Comparison of ENCODE assay signal across 8 cellular contexts in genomic region chrX:44873415-44874270, GRCh38. TPM values are rescaled to one million over a fixed set of nuclear protein-coding genes. Genes with fewer than 3 reads are reported as not detected.
DNase-seq lines count a peak whose midpoint lies in the region; ATAC-seq, FAIRE-seq and TF ChIP-seq lines count a peak whose summit lies in the region.

No MANE protein-coding gene starts in this region.

- DNase-seq in AG20443 (ENCODE audit: low spot score) (peak; percentile 30), NCI-H1105 treated with DMSO at 0.1 percent for 48 hours (lab: John Stamatoyannopoulos, UW) (peak; percentile 22), colonic mucosa (peak; percentile 62), HepG2 (ENCODE audit: low spot score) (no peak)
- DNase-seq in activated CD4-positive, alpha-beta T cell treated with anti-CD3 and anti-CD28 coated beads, Interleukin-2, amount 10 ng/mL, durations not matched to agents 24 days and 14 days: peak; percentile 83
- DNase-seq in stimulated activated CD4-positive, alpha-beta T cell treated with anti-CD3 and anti-CD28 coated beads, Interleukin-4, amount 100 ng/mL, for 1 hour: peak; percentile 41

- intact Hi-C loops in activated CD4-positive, alpha-beta T cell treated with anti-CD3 and anti-CD28 coated beads, Interleukin-2, amount 10 ng/mL, durations not matched to agents 24 days and 14 days (cut with micrococcal nuclease): loop anchor here (2.0 to 10.0 kb wide), 7 partner anchors 25 to 1964 kb away; partner anchors contain the start of gene RP2
- intact Hi-C loops in colonic mucosa (cut with DNase I): loop anchor here (10.0 kb wide), 1 partner anchor 191 kb away; no protein-coding TSS in a partner anchor
- intact Hi-C loops in HepG2 (cut with micrococcal nuclease; ENCODE audit: unreplicated experiment): loop anchor here (5.0 to 10.0 kb wide), 2 partner anchors 71 to 331 kb away; partner anchors contain the start of gene FUNDC1

- H3K27ac ChIP-seq in colonic mucosa (peak overlapping the region; percentile 99), HepG2 (ENCODE audit: extremely low read length, insufficient read depth, low read length) (peak overlapping the region; percentile 92)

- H3K9me3 ChIP-seq in colonic mucosa (no peaks in the 10 kb centered on the region), HepG2 (ENCODE audit: low read length) (no peaks in the 10 kb centered on the region)

- 0% methylated on average over 6 of the region's 99 CpGs for WGBS in HepG2 (ENCODE audit: low lambda C conversion rate)

- peaks cover 59% of the 10 kb centered on the region for H3K79me2 ChIP-seq in HepG2 (ENCODE audit: insufficient read depth, low read length)

- peaks cover 19% of the 10 kb centered on the region; the same call in 1 of the 2 replicates for H4K20me1 ChIP-seq in HepG2 (ENCODE audit: insufficient read depth, low read length)

- peak overlapping the region; percentile 95 for H3K4me3 Mint-ChIP-seq in activated CD4-positive, alpha-beta T cell treated with anti-CD3 and anti-CD28 coated beads, Interleukin-2, amount 10 ng/mL, durations not matched to agents 24 days and 14 days

- H3K27me3 ChIP-seq in colonic mucosa (no peaks in the 10 kb centered on the region), HepG2 (ENCODE audit: control insufficient read depth in 1 of 2, insufficient read depth in 2 of 2, low read length in 2 of 2) (no peaks in the 10 kb centered on the region; a peak in 1 of 5 replicates)

- no peaks in the 10 kb centered on the region for H3K9me3 Mint-ChIP-seq in activated CD4-positive, alpha-beta T cell treated with anti-CD3 and anti-CD28 coated beads, Interleukin-2, amount 10 ng/mL, durations not matched to agents 24 days and 14 days

- POLR2A ChIA-PET in HepG2 (lab: Yijun Ruan, JAX): interaction anchor here (0.9 to 1.1 kb wide), 7 partner anchors 8 to 331 kb away, joined by 3 to 13 read pairs (median 4); partner anchors contain the start of gene FUNDC1

- H3K36me3 Mint-ChIP-seq in activated CD4-positive, alpha-beta T cell treated with anti-CD3 and anti-CD28 coated beads, Interleukin-2, amount 10 ng/mL, durations not matched to agents 24 days and 14 days (ENCODE audit: low read depth): peaks cover 6% of the 10 kb centered on the region

- peaks cover 6% of the 10 kb centered on the region for H3K4me1 Mint-ChIP-seq in activated CD4-positive, alpha-beta T cell treated with anti-CD3 and anti-CD28 coated beads, Interleukin-2, amount 10 ng/mL, durations not matched to agents 24 days and 14 days

- TF ChIP-seq POLR2A in HepG2 (IDR thresholded peaks at IDR 0.05; ENCODE audit: insufficient read depth in 1 of 2, low read depth in 2 of 2, low read length in 2 of 2): no peak

- H3K4me1 ChIP-seq in colonic mucosa (peaks cover 12% of the 10 kb centered on the region), HepG2 (ENCODE audit: insufficient read depth, low read length) (peaks cover 10% of the 10 kb centered on the region; the same call in 1 of the 2 replicates)

- no peaks in the 10 kb centered on the region for H3K27me3 Mint-ChIP-seq in activated CD4-positive, alpha-beta T cell treated with anti-CD3 and anti-CD28 coated beads, Interleukin-2, amount 10 ng/mL, durations not matched to agents 24 days and 14 days

- CTCF ChIA-PET in HepG2 (lab: Yijun Ruan, JAX; ENCODE audit: low intra/inter-chr PET ratio, low total read pairs): no interaction called here

- peak overlapping the region; percentile 91 to 95 for H3K9ac ChIP-seq in colonic mucosa (ENCODE audit: low read depth in 2 of 2, low read length in 2 of 2)
- peak overlapping the region; percentile 87 for H3K9ac ChIP-seq in HepG2 (ENCODE audit: insufficient read depth, low read depth, low read length)

- in situ Hi-C loops in HepG2 (cut with HindIII; ENCODE audit: extremely low pct_ligation_motif_present, low pct_unique_long_range_greater_than_20kb): no loop called here

- H3K36me3 ChIP-seq in colonic mucosa (no peaks in the 10 kb centered on the region), HepG2 (replicated peaks in 1 of 2; ENCODE audit: control insufficient read depth in 1 of 2, insufficient read depth in 2 of 2, low read length in 2 of 2) (no peaks in the 10 kb centered on the region)

- TF ChIP-seq CTCF in colonic mucosa (IDR thresholded peaks at IDR 0.05) (no peak), HepG2 (CRISPR knock-in tag; IDR thresholded peaks at IDR 0.05) (no peak)

- no peak for TF ChIP-seq RAD21 in HepG2 (CRISPR knock-in tag; IDR thresholded peaks at IDR 0.05)

- peak; percentile 17 for ATAC-seq in GM19324 (IDR thresholded peaks at IDR 0.05; ENCODE audit: low FRiP score, unreplicated experiment)
- ATAC-seq in HepG2: peak; percentile 7; the same call in 2 of the 3 replicates
- ATAC-seq in GM21786 (IDR thresholded peaks at IDR 0.05; ENCODE audit: unreplicated experiment): no peak

- H3K27ac Mint-ChIP-seq in activated CD4-positive, alpha-beta T cell treated with anti-CD3 and anti-CD28 coated beads, Interleukin-2, amount 10 ng/mL, durations not matched to agents 24 days and 14 days: peak overlapping the region; percentile 99

- no peak for TF ChIP-seq EP300 in HepG2 (IDR thresholded peaks at IDR 0.05; ENCODE audit: low read depth in 2 of 2, low read length in 2 of 2)
- TF ChIP-seq EP300 in HepG2 (CRISPR knock-in tag; IDR thresholded peaks at IDR 0.05; ENCODE audit: borderline replicate concordance): no peak

- no peak overlapping the region for H2AFZ ChIP-seq in HepG2 (ENCODE audit: low read length)

- FAIRE-seq in HepG2 (lab: Jason Lieb, UNC): no peak

- H3K4me2 ChIP-seq in HepG2 (ENCODE audit: low read depth, low read length): peak overlapping the region; percentile 74

- BruUV-seq in HepG2 (replicated peaks; lab: Mats Ljungman, UMichigan): no TSS peak

- H3K4me3 ChIP-seq in colonic mucosa (peak overlapping the region; percentile 93), HepG2 (replicated peaks in 1 of 3; ENCODE audit: insufficient read depth in 1 of 3, low read depth in 2 of 3, low read length in 3 of 3) (peak overlapping the region; percentile 81 to 85 (median 85))

TF ChIP-seq in HepG2, 621 proteins besides CTCF, POLR2A, EP300 and RAD21 (continues in another document):
- no peak for TF ChIP-seq ZNF460 (CRISPR knock-in tag; IDR thresholded peaks at IDR 0.05; ENCODE audit: borderline replicate concordance)

RNA-seq across cellular contexts. Expression of gene KDM6A, which starts 0.7 kb away (rescaled TPM):
- total RNA-seq in activated CD4-positive, alpha-beta T cell treated with anti-CD3 and anti-CD28 coated beads, Interleukin-2, amount 10 ng/mL, durations not matched to agents 24 days and 14 days: 24.2 and 26.2 TPM in 2 replicates
- total RNA-seq in colonic mucosa (10 to 100 TPM; 31.6 to 45.3 TPM), HepG2 (2016; rRNA removed; fragmentation: Illumina TruSeq; extraction: Trizol) (18.2 and 23.1 TPM in 2 replicates)
- 2.7 and 3.0 TPM in 2 replicates for total RNA-seq in HepG2 (2016; cell fraction: cytosol; rRNA removed; fragmentation: Illumina TruSeq; extraction: Trizol; ENCODE audit: low read depth)
- 17.0 and 20.8 TPM in 2 replicates for total RNA-seq in HepG2 (2016; cell fraction: insoluble cytoplasmic fraction; rRNA removed; fragmentation: Illumina TruSeq; extraction: Trizol)
- 7.9 and 9.7 TPM in 2 replicates for total RNA-seq in HepG2 (2016; cell fraction: membrane; rRNA removed; fragmentation: Illumina TruSeq; extraction: Trizol)
- total RNA-seq in HepG2 (2016; cell fraction: nucleus; rRNA removed; fragmentation: Illumina TruSeq; extraction: Trizol): 37.4 and 39.2 TPM in 2 replicates
- 15.7 and 16.7 TPM in 2 replicates for polyA plus RNA-seq in HepG2 (2011; rRNA removed)
- polyA plus RNA-seq in HepG2 (2011; cell fraction: cytosol; rRNA removed): 9.4 and 11.1 TPM in 2 replicates
- polyA plus RNA-seq in HepG2 (2011; cell fraction: nucleus; rRNA removed): 22.0 and 22.7 TPM in 2 replicates
- 15.3 and 16.9 TPM in 2 replicates for polyA plus RNA-seq in HepG2 (2012)
- 0.28 and 0.36 TPM in 2 replicates for polyA plus RNA-seq in HepG2 (2016; cell fraction: cytosol; fragmentation: Illumina TruSeq; extraction: Trizol; ENCODE audit: low read depth)
- 14.5 and 16.0 TPM in 2 replicates for polyA plus RNA-seq in HepG2 (2016; cell fraction: insoluble cytoplasmic fraction; fragmentation: Illumina TruSeq; extraction: Trizol; ENCODE audit: low read depth)
- 2.1 and 2.9 TPM in 2 replicates for polyA plus RNA-seq in HepG2 (2016; cell fraction: membrane; fragmentation: Illumina TruSeq; extraction: Trizol; ENCODE audit: low read depth)
- 34.7 and 43.7 TPM in 2 replicates for polyA plus RNA-seq in HepG2 (2016; cell fraction: nucleus; fragmentation: Illumina TruSeq; extraction: Trizol; ENCODE audit: insufficient read depth, low read depth)
- 37.7 and 71.1 TPM in 2 replicates for polyA minus RNA-seq in HepG2 (2011; rRNA and poly(A)+ RNA removed; ENCODE audit: low replicate concordance)
- 13.8 and 17.6 TPM in 2 replicates for polyA minus RNA-seq in HepG2 (2011; cell fraction: cytosol; rRNA and poly(A)+ RNA removed)
- 81.7 and 86.5 TPM in 2 replicates for polyA minus RNA-seq in HepG2 (2011; cell fraction: nucleus; rRNA and poly(A)+ RNA removed)

RNA-seq across cellular contexts. Expression of gene DUSP21, which starts 29.8 kb away (rescaled TPM):
- not detected in 2 replicates for total RNA-seq in activated CD4-positive, alpha-beta T cell treated with anti-CD3 and anti-CD28 coated beads, Interleukin-2, amount 10 ng/mL, durations not matched to agents 24 days and 14 days
- total RNA-seq in colonic mucosa (not detected), HepG2 (2016; rRNA removed; fragmentation: Illumina TruSeq; extraction: Trizol) (not detected in 2 replicates)
- not detected in 2 replicates for total RNA-seq in HepG2 (2016; cell fraction: cytosol; rRNA removed; fragmentation: Illumina TruSeq; extraction: Trizol; ENCODE audit: low read depth)
- not detected in 2 replicates for total RNA-seq in HepG2 (2016; cell fraction: insoluble cytoplasmic fraction; rRNA removed; fragmentation: Illumina TruSeq; extraction: Trizol)
- not detected in 2 replicates for total RNA-seq in HepG2 (2016; cell fraction: membrane; rRNA removed; fragmentation: Illumina TruSeq; extraction: Trizol)
- total RNA-seq in HepG2 (2016; cell fraction: nucleus; rRNA removed; fragmentation: Illumina TruSeq; extraction: Trizol): not detected in 2 replicates
- not detected in 2 replicates for polyA plus RNA-seq in HepG2 (2011; rRNA removed)
- polyA plus RNA-seq in HepG2 (2011; cell fraction: cytosol; rRNA removed): 0.07 TPM in 1 of 2 replicates, not detected in the other
- polyA plus RNA-seq in HepG2 (2011; cell fraction: nucleus; rRNA removed): not detected in 2 replicates
- not detected in 2 replicates for polyA plus RNA-seq in HepG2 (2012)
- polyA plus RNA-seq in HepG2 (2016; cell fraction: cytosol; fragmentation: Illumina TruSeq; extraction: Trizol; ENCODE audit: low read depth): not detected in 2 replicates
- not detected in 2 replicates for polyA plus RNA-seq in HepG2 (2016; cell fraction: insoluble cytoplasmic fraction; fragmentation: Illumina TruSeq; extraction: Trizol; ENCODE audit: low read depth)
- not detected in 2 replicates for polyA plus RNA-seq in HepG2 (2016; cell fraction: membrane; fragmentation: Illumina TruSeq; extraction: Trizol; ENCODE audit: low read depth)
- polyA plus RNA-seq in HepG2 (2016; cell fraction: nucleus; fragmentation: Illumina TruSeq; extraction: Trizol; ENCODE audit: insufficient read depth, low read depth): not detected in 2 replicates
- not detected in 2 replicates for polyA minus RNA-seq in HepG2 (2011; rRNA and poly(A)+ RNA removed; ENCODE audit: low replicate concordance)
- not detected in 2 replicates for polyA minus RNA-seq in HepG2 (2011; cell fraction: cytosol; rRNA and poly(A)+ RNA removed)
- polyA minus RNA-seq in HepG2 (2011; cell fraction: nucleus; rRNA and poly(A)+ RNA removed): not detected in 2 replicates
